8 cellular contexts compared by ENCODE assay signal in genomic region chr2:191321861-191322662, GRCh38.
DNase-seq lines count a peak whose midpoint lies in the region; ATAC-seq and TF ChIP-seq lines count a peak whose summit lies in the region.

No MANE protein-coding gene starts in this region.

- H3K36me3 ChIP-seq in testis (ENCODE audit: low read depth, missing control alignments), result no peaks in the 10 kb centered on the region

- TF ChIP-seq POLR2A in testis (IDR thresholded peaks at IDR 0.05), result no peak

- peak overlapping the region; percentile 82 for H3K27ac Mint-ChIP-seq in HFFc6
- H3K27ac Mint-ChIP-seq in naive thymus-derived CD8-positive, alpha-beta T cell, result peak overlapping the region in 2 of 10 donors; percentile 12 to 75

- peaks cover 7% of the 10 kb centered on the region for H3K4me1 ChIP-seq in testis

- intact Hi-C loops in testis (cut with DNase I; ENCODE audit: low total_unique reads), result no loop called here

- DNase-seq in DMS 273 treated with DMSO at 0.1 percent for 48 hours (lab: John Stamatoyannopoulos, UW) (peak; percentile 86), HFFc6 (peak; percentile 79), NCI-H2227 (lab: John Stamatoyannopoulos, UW; ENCODE audit: unreplicated experiment) (peak; percentile 28), testis (no peak), left lobe of liver (ENCODE audit: low spot score) (no peak)
- peak; percentile 15 for DNase-seq in central memory CD4-positive, alpha-beta T cell
- peak in 7 of 10 donors; percentile 6 to 61 (median 28) for DNase-seq in naive thymus-derived CD8-positive, alpha-beta T cell

- no peaks in the 10 kb centered on the region for H3K9me3 ChIP-seq in testis

- peaks cover 5% of the 10 kb centered on the region; the same call in 1 of the 2 replicates for H3K9me3 Mint-ChIP-seq in HFFc6
- peaks cover 0 to 6% (median 4%) of the 10 kb centered on the region in 9 donors for H3K9me3 Mint-ChIP-seq in naive thymus-derived CD8-positive, alpha-beta T cell

- no peak overlapping the region for H3K27ac ChIP-seq in testis

- H3K36me3 Mint-ChIP-seq in HFFc6 (ENCODE audit: low read depth), result peaks cover 42% of the 10 kb centered on the region
- H3K36me3 Mint-ChIP-seq in naive thymus-derived CD8-positive, alpha-beta T cell, result peaks cover 0 to 6% (median 6%) of the 10 kb centered on the region in 3 donors

- WGBS in testis, 2 donors, result 81 to 83% methylated on average over 4 of the region's 4 CpGs

- peaks cover 93% of the 10 kb centered on the region for H3K4me1 Mint-ChIP-seq in HFFc6 (ENCODE audit: low read depth)
- peaks cover 11 to 40% (median 23%) of the 10 kb centered on the region in 4 donors for H3K4me1 Mint-ChIP-seq in naive thymus-derived CD8-positive, alpha-beta T cell

- no peaks in the 10 kb centered on the region for H3K27me3 ChIP-seq in testis

- TF ChIP-seq CTCF in HFFc6 (IDR thresholded peaks at IDR 0.05), result no peak
- TF ChIP-seq CTCF in testis (IDR thresholded peaks at IDR 0.05), result no peak

- POLR2A ChIA-PET in naive thymus-derived CD8-positive, alpha-beta T cell (lab: Charles Lee), result no interaction called here

- H3K4me3 Mint-ChIP-seq in HFFc6, result peak overlapping the region; percentile 38
- peak overlapping the region in 7 of 10 donors; percentile 6 to 55 (median 17) for H3K4me3 Mint-ChIP-seq in naive thymus-derived CD8-positive, alpha-beta T cell

- H3K27me3 Mint-ChIP-seq in HFFc6 (ENCODE audit: insufficient read depth), result no peaks in the 10 kb centered on the region
- peaks cover 0 to 14% (median 2%) of the 10 kb centered on the region in 5 donors for H3K27me3 Mint-ChIP-seq in naive thymus-derived CD8-positive, alpha-beta T cell

- ATAC-seq in naive thymus-derived CD8-positive, alpha-beta T cell, result peak; percentile 77 to 82
- no peak for ATAC-seq in left lobe of liver
- no peak for ATAC-seq in HG03039 (IDR thresholded peaks at IDR 0.05; ENCODE audit: unreplicated experiment)

- no peak overlapping the region for H3K4me3 ChIP-seq in testis

Comparison
In these comparisons a context has a peak if more than half of its experiments do, and no peak if none do; other contexts are left out.
1. DNase-seq: peak in DMS 273 treated with DMSO at 0.1 percent for 48 hours (single experiment), HFFc6 (single experiment), NCI-H2227 (single experiment), central memory CD4-positive, alpha-beta T cell (single experiment) and naive thymus-derived CD8-positive, alpha-beta T cell (7 of 10); none in testis (single experiment) and left lobe of liver (single experiment).
2. ATAC-seq: peak in naive thymus-derived CD8-positive, alpha-beta T cell (2 of 2); none in left lobe of liver (single experiment) and HG03039 (single experiment).